In the genomic region with DNA sequence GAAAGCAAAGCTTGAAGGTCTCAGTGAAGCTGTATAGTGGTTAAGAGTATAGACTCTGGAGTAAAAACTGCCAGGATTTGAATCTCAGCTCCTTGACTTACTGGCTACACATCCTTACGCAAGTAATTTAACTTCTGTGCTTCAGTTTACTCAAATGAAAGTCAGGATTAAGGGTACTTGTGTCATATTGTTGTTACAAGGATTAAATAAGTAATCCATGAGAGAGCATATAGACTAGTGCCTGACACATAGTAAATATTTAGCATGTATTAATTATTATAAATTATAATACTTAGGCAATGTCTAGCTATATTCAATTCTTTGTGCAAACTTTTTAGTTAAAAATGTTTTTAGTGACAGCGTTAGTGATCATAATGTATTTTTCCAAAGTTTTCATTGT, we compare ENCODE assay signal across 10 cellular contexts.
"Had no signal": no experiment of that assay in that cellular context is flagged by ENCODE, and none has a peak within 500 bp of the region (broad histone marks: within the 10 kb centered on the region; RNA-seq: fewer than 3 reads in every experiment).

No MANE protein-coding gene starts in this region.

- ATAC-seq: effector memory CD8-positive, alpha-beta T cell; WTC11 had no signal

- DNase-seq: activated CD4-positive, alpha-beta T cell treated with anti-CD3 and anti-CD28 coated beads, Interleukin-2, amount 10 ng/mL, durations not matched to agents 7 days and 5 days; activated CD8-positive, alpha-beta memory T cell treated with anti-CD3 and anti-CD28 coated beads for 24 hours; activated T-cell treated with anti-CD3 and anti-CD28 coated beads for 4 hours; amniotic stem cell; effector memory CD8-positive, alpha-beta T cell; glutamatergic neuron; immature natural killer cell; stimulated activated CD4-positive, alpha-beta T cell treated with anti-CD3 and anti-CD28 coated beads, Interleukin-2, amount 100 ng/mL, for 48 hours; upper lobe of left lung had no signal

- H3K27ac ChIP-seq: upper lobe of left lung had no signal

- H3K4me3 ChIP-seq: upper lobe of left lung had no signal

- H3K27me3 ChIP-seq: upper lobe of left lung had no signal

- H3K9me3 ChIP-seq: upper lobe of left lung had no signal
